1 cellular context compared by ENCODE assay signal in the genomic region with DNA sequence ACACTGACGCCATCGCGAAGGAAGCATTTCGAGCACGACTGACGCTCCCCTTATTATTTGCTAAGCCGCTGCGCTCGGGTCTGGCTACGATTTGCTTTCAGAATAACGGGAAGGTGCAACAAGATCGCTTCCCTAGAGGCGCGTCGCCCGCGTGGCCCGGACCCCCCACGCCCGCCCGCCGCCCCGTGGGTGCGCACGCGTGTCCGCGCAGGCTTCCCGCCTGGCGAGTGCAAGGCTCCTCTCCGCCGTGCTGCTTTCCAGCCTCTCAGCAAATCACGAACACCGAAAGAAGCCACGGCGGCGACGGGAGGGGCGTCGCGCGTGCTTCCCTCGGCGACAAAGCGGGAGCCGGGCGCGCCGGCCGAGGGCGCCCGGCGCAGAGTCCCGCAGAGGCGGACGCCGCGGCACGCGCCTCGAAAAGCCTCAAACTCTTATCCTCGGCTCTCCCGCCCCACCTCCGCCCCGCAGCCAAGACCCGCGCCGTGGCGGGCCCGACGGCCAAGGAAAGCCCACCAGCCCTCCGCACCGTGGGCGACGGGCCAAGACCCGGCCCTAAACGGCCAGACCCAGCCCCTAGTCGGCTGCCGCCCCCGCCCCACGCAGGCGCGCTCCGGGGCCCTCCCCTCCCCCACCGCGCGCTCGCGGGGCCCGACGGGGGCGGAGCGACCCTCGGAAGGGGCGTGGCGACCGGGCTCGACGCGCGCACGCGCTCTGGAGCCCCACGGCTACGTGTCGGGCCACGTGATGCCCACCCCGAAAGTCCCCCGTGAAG.
A peak's percentile ranks its signal among the peaks of the same experiment; 100 is the strongest.
TF ChIP-seq lines count a peak whose summit lies in the region.

No MANE protein-coding gene starts in this region.

TF ChIP-seq in HepG2, 621 proteins besides CTCF, POLR2A, EP300 and RAD21 (continued from another document and continues in another):
- TF ChIP-seq, protein P1, sequence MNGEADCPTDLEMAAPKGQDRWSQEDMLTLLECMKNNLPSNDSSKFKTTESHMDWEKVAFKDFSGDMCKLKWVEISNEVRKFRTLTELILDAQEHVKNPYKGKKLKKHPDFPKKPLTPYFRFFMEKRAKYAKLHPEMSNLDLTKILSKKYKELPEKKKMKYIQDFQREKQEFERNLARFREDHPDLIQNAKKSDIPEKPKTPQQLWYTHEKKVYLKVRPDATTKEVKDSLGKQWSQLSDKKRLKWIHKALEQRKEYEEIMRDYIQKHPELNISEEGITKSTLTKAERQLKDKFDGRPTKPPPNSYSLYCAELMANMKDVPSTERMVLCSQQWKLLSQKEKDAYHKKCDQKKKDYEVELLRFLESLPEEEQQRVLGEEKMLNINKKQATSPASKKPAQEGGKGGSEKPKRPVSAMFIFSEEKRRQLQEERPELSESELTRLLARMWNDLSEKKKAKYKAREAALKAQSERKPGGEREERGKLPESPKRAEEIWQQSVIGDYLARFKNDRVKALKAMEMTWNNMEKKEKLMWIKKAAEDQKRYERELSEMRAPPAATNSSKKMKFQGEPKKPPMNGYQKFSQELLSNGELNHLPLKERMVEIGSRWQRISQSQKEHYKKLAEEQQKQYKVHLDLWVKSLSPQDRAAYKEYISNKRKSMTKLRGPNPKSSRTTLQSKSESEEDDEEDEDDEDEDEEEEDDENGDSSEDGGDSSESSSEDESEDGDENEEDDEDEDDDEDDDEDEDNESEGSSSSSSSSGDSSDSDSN (CRISPR knock-in tag; IDR thresholded peaks at IDR 0.05), result peak; percentile 91
- TF ChIP-seq, protein P2, sequence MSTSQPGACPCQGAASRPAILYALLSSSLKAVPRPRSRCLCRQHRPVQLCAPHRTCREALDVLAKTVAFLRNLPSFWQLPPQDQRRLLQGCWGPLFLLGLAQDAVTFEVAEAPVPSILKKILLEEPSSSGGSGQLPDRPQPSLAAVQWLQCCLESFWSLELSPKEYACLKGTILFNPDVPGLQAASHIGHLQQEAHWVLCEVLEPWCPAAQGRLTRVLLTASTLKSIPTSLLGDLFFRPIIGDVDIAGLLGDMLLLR (CRISPR knock-in tag; IDR thresholded peaks at IDR 0.05), result peak; percentile 21; the same call in 1 of the 2 replicates
- no peak for TF ChIP-seq MTA3 (CRISPR knock-in tag; IDR thresholded peaks at IDR 0.05)
- peak; percentile 83 for TF ChIP-seq TBX2 (CRISPR knock-in tag; IDR thresholded peaks at IDR 0.05; ENCODE audit: borderline replicate concordance)
- TF ChIP-seq, protein P3, sequence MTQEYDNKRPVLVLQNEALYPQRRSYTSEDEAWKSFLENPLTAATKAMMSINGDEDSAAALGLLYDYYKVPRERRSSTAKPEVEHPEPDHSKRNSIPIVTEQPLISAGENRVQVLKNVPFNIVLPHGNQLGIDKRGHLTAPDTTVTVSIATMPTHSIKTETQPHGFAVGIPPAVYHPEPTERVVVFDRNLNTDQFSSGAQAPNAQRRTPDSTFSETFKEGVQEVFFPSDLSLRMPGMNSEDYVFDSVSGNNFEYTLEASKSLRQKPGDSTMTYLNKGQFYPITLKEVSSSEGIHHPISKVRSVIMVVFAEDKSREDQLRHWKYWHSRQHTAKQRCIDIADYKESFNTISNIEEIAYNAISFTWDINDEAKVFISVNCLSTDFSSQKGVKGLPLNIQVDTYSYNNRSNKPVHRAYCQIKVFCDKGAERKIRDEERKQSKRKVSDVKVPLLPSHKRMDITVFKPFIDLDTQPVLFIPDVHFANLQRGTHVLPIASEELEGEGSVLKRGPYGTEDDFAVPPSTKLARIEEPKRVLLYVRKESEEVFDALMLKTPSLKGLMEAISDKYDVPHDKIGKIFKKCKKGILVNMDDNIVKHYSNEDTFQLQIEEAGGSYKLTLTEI (CRISPR knock-in tag; conservative IDR thresholded peaks at IDR 0.05), result no peak; the same call in 1 of the 2 replicates
- TF ChIP-seq NBN (conservative IDR thresholded peaks at IDR 0.05), result no peak
- TF ChIP-seq ZFX (CRISPR knock-in tag; IDR thresholded peaks at IDR 0.05; ENCODE audit: low read depth), result peak; percentile 90
- TF ChIP-seq, protein P4, sequence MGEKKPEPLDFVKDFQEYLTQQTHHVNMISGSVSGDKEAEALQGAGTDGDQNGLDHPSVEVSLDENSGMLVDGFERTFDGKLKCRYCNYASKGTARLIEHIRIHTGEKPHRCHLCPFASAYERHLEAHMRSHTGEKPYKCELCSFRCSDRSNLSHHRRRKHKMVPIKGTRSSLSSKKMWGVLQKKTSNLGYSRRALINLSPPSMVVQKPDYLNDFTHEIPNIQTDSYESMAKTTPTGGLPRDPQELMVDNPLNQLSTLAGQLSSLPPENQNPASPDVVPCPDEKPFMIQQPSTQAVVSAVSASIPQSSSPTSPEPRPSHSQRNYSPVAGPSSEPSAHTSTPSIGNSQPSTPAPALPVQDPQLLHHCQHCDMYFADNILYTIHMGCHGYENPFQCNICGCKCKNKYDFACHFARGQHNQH (CRISPR knock-in tag; IDR thresholded peaks at IDR 0.05), result peak; percentile 74; the same call in 1 of the 2 replicates
- peak; percentile 93; the same call in 1 of the 2 replicates for TF ChIP-seq ZNF333 (CRISPR knock-in tag; IDR thresholded peaks at IDR 0.05; ENCODE audit: borderline replicate concordance)
- TF ChIP-seq FOXM1 (CRISPR knock-in tag; IDR thresholded peaks at IDR 0.05), result no peak
- TF ChIP-seq ZBTB3 (CRISPR knock-in tag; IDR thresholded peaks at IDR 0.05; ENCODE audit: borderline replicate concordance, low read depth), result peak; percentile 57; the same call in 1 of the 2 replicates
- peak; percentile 74; the same call in 1 of the 2 replicates for TF ChIP-seq KDM5A (IDR thresholded peaks at IDR 0.05; ENCODE audit: borderline replicate concordance, low read length)
- TF ChIP-seq ZNF431 (CRISPR knock-in tag; IDR thresholded peaks at IDR 0.05; ENCODE audit: borderline replicate concordance, low read depth), result peak; percentile 96
- peak; percentile 50; the same call in 1 of the 2 replicates for TF ChIP-seq ZSCAN9 (CRISPR knock-in tag; IDR thresholded peaks at IDR 0.05; ENCODE audit: borderline replicate concordance)
- TF ChIP-seq, protein P5, sequence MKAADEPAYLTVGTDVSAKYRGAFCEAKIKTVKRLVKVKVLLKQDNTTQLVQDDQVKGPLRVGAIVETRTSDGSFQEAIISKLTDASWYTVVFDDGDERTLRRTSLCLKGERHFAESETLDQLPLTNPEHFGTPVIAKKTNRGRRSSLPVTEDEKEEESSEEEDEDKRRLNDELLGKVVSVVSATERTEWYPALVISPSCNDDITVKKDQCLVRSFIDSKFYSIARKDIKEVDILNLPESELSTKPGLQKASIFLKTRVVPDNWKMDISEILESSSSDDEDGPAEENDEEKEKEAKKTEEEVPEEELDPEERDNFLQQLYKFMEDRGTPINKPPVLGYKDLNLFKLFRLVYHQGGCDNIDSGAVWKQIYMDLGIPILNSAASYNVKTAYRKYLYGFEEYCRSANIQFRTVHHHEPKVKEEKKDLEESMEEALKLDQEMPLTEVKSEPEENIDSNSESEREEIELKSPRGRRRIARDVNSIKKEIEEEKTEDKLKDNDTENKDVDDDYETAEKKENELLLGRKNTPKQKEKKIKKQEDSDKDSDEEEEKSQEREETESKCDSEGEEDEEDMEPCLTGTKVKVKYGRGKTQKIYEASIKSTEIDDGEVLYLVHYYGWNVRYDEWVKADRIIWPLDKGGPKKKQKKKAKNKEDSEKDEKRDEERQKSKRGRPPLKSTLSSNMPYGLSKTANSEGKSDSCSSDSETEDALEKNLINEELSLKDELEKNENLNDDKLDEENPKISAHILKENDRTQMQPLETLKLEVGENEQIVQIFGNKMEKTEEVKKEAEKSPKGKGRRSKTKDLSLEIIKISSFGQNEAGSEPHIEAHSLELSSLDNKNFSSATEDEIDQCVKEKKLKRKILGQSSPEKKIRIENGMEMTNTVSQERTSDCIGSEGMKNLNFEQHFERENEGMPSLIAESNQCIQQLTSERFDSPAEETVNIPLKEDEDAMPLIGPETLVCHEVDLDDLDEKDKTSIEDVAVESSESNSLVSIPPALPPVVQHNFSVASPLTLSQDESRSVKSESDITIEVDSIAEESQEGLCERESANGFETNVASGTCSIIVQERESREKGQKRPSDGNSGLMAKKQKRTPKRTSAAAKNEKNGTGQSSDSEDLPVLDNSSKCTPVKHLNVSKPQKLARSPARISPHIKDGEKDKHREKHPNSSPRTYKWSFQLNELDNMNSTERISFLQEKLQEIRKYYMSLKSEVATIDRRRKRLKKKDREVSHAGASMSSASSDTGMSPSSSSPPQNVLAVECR (CRISPR knock-in tag; IDR thresholded peaks at IDR 0.05; ENCODE audit: borderline replicate concordance), result peak; percentile 73; the same call in 1 of the 2 replicates
- TF ChIP-seq, protein P6, sequence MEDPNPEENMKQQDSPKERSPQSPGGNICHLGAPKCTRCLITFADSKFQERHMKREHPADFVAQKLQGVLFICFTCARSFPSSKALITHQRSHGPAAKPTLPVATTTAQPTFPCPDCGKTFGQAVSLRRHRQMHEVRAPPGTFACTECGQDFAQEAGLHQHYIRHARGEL (CRISPR knock-in tag; IDR thresholded peaks at IDR 0.05), result no peak
- peak; percentile 84 for TF ChIP-seq YEATS4 (CRISPR knock-in tag; IDR thresholded peaks at IDR 0.05; ENCODE audit: borderline replicate concordance)
- TF ChIP-seq ZNF619 (CRISPR knock-in tag; IDR thresholded peaks at IDR 0.05), result peak; percentile 48; the same call in 1 of the 2 replicates
- TF ChIP-seq MATR3 (CRISPR knock-in tag; IDR thresholded peaks at IDR 0.05), result no peak
- TF ChIP-seq MIER2 (CRISPR knock-in tag; IDR thresholded peaks at IDR 0.05), result 0 out of 2 replicates have a peak, but pooled peaks have one; percentile 12
- TF ChIP-seq, protein P7, sequence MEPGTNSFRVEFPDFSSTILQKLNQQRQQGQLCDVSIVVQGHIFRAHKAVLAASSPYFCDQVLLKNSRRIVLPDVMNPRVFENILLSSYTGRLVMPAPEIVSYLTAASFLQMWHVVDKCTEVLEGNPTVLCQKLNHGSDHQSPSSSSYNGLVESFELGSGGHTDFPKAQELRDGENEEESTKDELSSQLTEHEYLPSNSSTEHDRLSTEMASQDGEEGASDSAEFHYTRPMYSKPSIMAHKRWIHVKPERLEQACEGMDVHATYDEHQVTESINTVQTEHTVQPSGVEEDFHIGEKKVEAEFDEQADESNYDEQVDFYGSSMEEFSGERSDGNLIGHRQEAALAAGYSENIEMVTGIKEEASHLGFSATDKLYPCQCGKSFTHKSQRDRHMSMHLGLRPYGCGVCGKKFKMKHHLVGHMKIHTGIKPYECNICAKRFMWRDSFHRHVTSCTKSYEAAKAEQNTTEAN (CRISPR knock-in tag; conservative IDR thresholded peaks at IDR 0.05), result peak; percentile 81
- TF ChIP-seq, protein P8, sequence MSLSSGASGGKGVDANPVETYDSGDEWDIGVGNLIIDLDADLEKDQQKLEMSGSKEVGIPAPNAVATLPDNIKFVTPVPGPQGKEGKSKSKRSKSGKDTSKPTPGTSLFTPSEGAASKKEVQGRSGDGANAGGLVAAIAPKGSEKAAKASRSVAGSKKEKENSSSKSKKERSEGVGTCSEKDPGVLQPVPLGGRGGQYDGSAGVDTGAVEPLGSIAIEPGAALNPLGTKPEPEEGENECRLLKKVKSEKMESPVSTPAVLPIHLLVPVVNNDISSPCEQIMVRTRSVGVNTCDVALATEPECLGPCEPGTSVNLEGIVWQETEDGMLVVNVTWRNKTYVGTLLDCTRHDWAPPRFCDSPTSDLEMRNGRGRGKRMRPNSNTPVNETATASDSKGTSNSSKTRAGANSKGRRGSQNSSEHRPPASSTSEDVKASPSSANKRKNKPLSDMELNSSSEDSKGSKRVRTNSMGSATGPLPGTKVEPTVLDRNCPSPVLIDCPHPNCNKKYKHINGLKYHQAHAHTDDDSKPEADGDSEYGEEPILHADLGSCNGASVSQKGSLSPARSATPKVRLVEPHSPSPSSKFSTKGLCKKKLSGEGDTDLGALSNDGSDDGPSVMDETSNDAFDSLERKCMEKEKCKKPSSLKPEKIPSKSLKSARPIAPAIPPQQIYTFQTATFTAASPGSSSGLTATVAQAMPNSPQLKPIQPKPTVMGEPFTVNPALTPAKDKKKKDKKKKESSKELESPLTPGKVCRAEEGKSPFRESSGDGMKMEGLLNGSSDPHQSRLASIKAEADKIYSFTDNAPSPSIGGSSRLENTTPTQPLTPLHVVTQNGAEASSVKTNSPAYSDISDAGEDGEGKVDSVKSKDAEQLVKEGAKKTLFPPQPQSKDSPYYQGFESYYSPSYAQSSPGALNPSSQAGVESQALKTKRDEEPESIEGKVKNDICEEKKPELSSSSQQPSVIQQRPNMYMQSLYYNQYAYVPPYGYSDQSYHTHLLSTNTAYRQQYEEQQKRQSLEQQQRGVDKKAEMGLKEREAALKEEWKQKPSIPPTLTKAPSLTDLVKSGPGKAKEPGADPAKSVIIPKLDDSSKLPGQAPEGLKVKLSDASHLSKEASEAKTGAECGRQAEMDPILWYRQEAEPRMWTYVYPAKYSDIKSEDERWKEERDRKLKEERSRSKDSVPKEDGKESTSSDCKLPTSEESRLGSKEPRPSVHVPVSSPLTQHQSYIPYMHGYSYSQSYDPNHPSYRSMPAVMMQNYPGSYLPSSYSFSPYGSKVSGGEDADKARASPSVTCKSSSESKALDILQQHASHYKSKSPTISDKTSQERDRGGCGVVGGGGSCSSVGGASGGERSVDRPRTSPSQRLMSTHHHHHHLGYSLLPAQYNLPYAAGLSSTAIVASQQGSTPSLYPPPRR (CRISPR knock-in tag; IDR thresholded peaks at IDR 0.05; ENCODE audit: borderline replicate concordance), result 0 out of 2 replicates have a peak, but pooled peaks have one; percentile 17
- peak; percentile 83; the same call in 1 of the 2 replicates for TF ChIP-seq ZFP36L1 (CRISPR knock-in tag; IDR thresholded peaks at IDR 0.05)
- TF ChIP-seq, protein P9, sequence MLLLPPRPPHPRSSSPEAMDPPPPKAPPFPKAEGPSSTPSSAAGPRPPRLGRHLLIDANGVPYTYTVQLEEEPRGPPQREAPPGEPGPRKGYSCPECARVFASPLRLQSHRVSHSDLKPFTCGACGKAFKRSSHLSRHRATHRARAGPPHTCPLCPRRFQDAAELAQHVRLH (CRISPR knock-in tag; IDR thresholded peaks at IDR 0.05; ENCODE audit: borderline replicate concordance, low read depth), result no peak
- TF ChIP-seq BHLHE40 (IDR thresholded peaks at IDR 0.05; ENCODE audit: low read length), result peak; percentile 0; the same call in 1 of the 2 replicates
- TF ChIP-seq, protein P10, sequence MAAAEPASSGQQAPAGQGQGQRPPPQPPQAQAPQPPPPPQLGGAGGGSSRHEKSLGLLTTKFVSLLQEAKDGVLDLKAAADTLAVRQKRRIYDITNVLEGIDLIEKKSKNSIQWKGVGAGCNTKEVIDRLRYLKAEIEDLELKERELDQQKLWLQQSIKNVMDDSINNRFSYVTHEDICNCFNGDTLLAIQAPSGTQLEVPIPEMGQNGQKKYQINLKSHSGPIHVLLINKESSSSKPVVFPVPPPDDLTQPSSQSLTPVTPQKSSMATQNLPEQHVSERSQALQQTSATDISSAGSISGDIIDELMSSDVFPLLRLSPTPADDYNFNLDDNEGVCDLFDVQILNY (CRISPR knock-in tag; conservative IDR thresholded peaks at IDR 0.05), result no peak; the same call in 1 of the 2 replicates
- TF ChIP-seq, protein P11, sequence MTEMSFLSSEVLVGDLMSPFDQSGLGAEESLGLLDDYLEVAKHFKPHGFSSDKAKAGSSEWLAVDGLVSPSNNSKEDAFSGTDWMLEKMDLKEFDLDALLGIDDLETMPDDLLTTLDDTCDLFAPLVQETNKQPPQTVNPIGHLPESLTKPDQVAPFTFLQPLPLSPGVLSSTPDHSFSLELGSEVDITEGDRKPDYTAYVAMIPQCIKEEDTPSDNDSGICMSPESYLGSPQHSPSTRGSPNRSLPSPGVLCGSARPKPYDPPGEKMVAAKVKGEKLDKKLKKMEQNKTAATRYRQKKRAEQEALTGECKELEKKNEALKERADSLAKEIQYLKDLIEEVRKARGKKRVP (CRISPR knock-in tag; IDR thresholded peaks at IDR 0.05), result peak in 1 of 2 experiments; percentile 70; a peak in 1 of 4 replicates
- TF ChIP-seq RAD51 (IDR thresholded peaks at IDR 0.05; ENCODE audit: borderline replicate concordance), result peak; percentile 50
- TF ChIP-seq, protein P12, sequence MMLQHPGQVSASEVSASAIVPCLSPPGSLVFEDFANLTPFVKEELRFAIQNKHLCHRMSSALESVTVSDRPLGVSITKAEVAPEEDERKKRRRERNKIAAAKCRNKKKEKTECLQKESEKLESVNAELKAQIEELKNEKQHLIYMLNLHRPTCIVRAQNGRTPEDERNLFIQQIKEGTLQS (CRISPR knock-in tag; IDR thresholded peaks at IDR 0.05), result no peak
- TF ChIP-seq ZNF33B (CRISPR knock-in tag; IDR thresholded peaks at IDR 0.05), result no peak; the same call in 1 of the 2 replicates
